Comparison of ENCODE assay signal across 20 cellular contexts in genomic region chr2:160225722-160226121, GRCh38. TPM values are rescaled to one million over a fixed set of nuclear protein-coding genes. Genes with fewer than 3 reads are reported as not detected.
A peak's percentile ranks its signal among the peaks of the same experiment; 100 is the strongest.
DNase-seq lines count a peak whose midpoint lies in the region; ATAC-seq and TF ChIP-seq lines count a peak whose summit lies in the region.
"Had no signal": no experiment of that assay in that cellular context is flagged by ENCODE, and none has a peak within 500 bp of the region (broad histone marks: within the 10 kb centered on the region; RNA-seq: fewer than 3 reads in every experiment).

No MANE protein-coding gene starts in this region.

- intact Hi-C loops in Panc1 (cut with micrococcal nuclease; ENCODE audit: unreplicated experiment), result no loop called here
- intact Hi-C loops in activated CD4-positive, alpha-beta memory T cell treated with anti-CD3 and anti-CD28 coated beads for 36 hours (cut with micrococcal nuclease), result loop anchor here (2.0 to 10.0 kb wide), 2 partner anchors 181 to 769 kb away; no protein-coding TSS in a partner anchor

- H3K27me3 ChIP-seq in Panc1 (ENCODE audit: control insufficient read depth, insufficient read depth, low read length), result no peaks in the 10 kb centered on the region
- no peaks in the 10 kb centered on the region for H3K27me3 ChIP-seq in esophagus (ENCODE audit: control insufficient read depth in 1 of 2, insufficient read depth in 2 of 2, low read length in 2 of 2)
- no peaks in the 10 kb centered on the region for H3K27me3 ChIP-seq in trophoblast cell (ENCODE audit: insufficient read depth, low read length)
- no peaks in the 10 kb centered on the region for H3K27me3 ChIP-seq in Peyer's patch
- H3K27me3 ChIP-seq: cardiac muscle cell, ovary had no signal

- peak overlapping the region; percentile 92 for H3K14ac ChIP-seq in trophoblast cell (ENCODE audit: low read length)

- no peaks in the 10 kb centered on the region for H3K9me3 Mint-ChIP-seq in activated T-cell treated with anti-CD3 and anti-CD28 coated beads, Interleukin-2, amount 50 U/mL, for 72 hours
- no peaks in the 10 kb centered on the region for H3K9me3 Mint-ChIP-seq in activated CD4-positive, alpha-beta memory T cell treated with anti-CD3 and anti-CD28 coated beads for 36 hours
- H3K9me3 Mint-ChIP-seq: HFFc6; immature natural killer cell; T-helper 1 cell treated with Interleukin-12 subunit alpha and Interleukin-12 subunit beta and Interleukin-4 antibody, amounts not matched to agents 30 μg/mL and 1 μg/mL, for 36 hours had no signal

- WGBS in esophagus, 2 donors, result 52 to 53% methylated on average over 4 of the region's 4 CpGs
- no CpG with 5 or more reads among the region's 4 CpGs for WGBS in trophoblast cell (ENCODE audit: extremely low coverage, insufficient coverage, insufficient read length)

- no peak for ATAC-seq in Panc1
- no peak for ATAC-seq in activated T-cell treated with anti-CD3 and anti-CD28 coated beads, Interleukin-2, amount 50 U/mL, for 72 hours (replicated peaks in 1 of 2)
- ATAC-seq: K562 had no signal

- peak; percentile 82 for DNase-seq in COLO829 (ENCODE audit: low spot score)
- no peak for DNase-seq in Panc1 (ENCODE audit: low read depth, low spot score)
- DNase-seq in trophoblast cell, result no peak
- no peak for DNase-seq in activated T-cell treated with anti-CD3 and anti-CD28 coated beads, Interleukin-2, amount 50 U/mL, for 72 hours
- no peak for DNase-seq in Peyer's patch
- DNase-seq in activated CD4-positive, alpha-beta memory T cell treated with anti-CD3 and anti-CD28 coated beads for 36 hours, result no peak
- no peak for DNase-seq in DMS153 treated with DMSO at 0.1 percent for 48 hours (lab: John Stamatoyannopoulos, UW; ENCODE audit: unreplicated experiment)
- DNase-seq: activated naive CD4-positive, alpha-beta T cell treated with anti-CD3 and anti-CD28 coated beads, Interleukin-2, amount 50 U/mL, for 16 hours; HFFc6; immature natural killer cell; NCI-H1417 treated with DMSO at 0.1 percent for 48 hours; NCI-H510A treated with DMSO at 0.1 percent for 48 hours; ovary; stimulated activated CD4-positive, alpha-beta T cell treated with anti-CD3 and anti-CD28 coated beads, Interleukin-1b, Interleukin-23, amount 100 ng/mL, for 48 hours had no signal

- no TSS peak for BruUV-seq in Panc1 (replicated peaks; lab: Mats Ljungman, UMichigan)

- in situ Hi-C loops in Panc1 (cut with HindIII; ENCODE audit: low pct_unique_long_range_greater_than_20kb, low sequenced_read_pairs), result no loop called here

- peaks cover 34% of the 10 kb centered on the region for H3K27me3 Mint-ChIP-seq in activated T-cell treated with anti-CD3 and anti-CD28 coated beads, Interleukin-2, amount 50 U/mL, for 72 hours (ENCODE audit: low read depth)
- peaks cover 16% of the 10 kb centered on the region for H3K27me3 Mint-ChIP-seq in activated CD4-positive, alpha-beta memory T cell treated with anti-CD3 and anti-CD28 coated beads for 36 hours

- peaks cover 89% of the 10 kb centered on the region for H3K4me1 ChIP-seq in Panc1 (ENCODE audit: control insufficient read depth, insufficient read depth, low read length)
- peaks cover 6 to 25% of the 10 kb centered on the region in 2 donors for H3K4me1 ChIP-seq in esophagus (ENCODE audit: control insufficient read depth in 2 of 2, insufficient read depth in 2 of 2, low read length in 1 of 2)
- peaks cover 47 to 56% of the 10 kb centered on the region in 2 experiments for H3K4me1 ChIP-seq in trophoblast cell (ENCODE audit: control insufficient read depth in 1 of 2, insufficient read depth in 2 of 2, low read length in 2 of 2)
- peaks cover 0 to 35% (median 6%) of the 10 kb centered on the region in 4 donors for H3K4me1 ChIP-seq in Peyer's patch

- peak overlapping the region; percentile 99 for H4K91ac ChIP-seq in trophoblast cell (ENCODE audit: low read depth, low read length)

- peak overlapping the region; percentile 89 for H4K8ac ChIP-seq in trophoblast cell (ENCODE audit: low read depth, low read length)

- peak overlapping the region; percentile 93 for H3K4ac ChIP-seq in trophoblast cell (ENCODE audit: low read depth, low read length)

- H3K4me3 ChIP-seq in Panc1 (ENCODE audit: low read depth in 2 of 2, low read length in 2 of 2), result no peak overlapping the region
- no peak overlapping the region for H3K4me3 ChIP-seq in esophagus (ENCODE audit: low read depth in 1 of 2, low read length in 2 of 2)
- no peak overlapping the region for H3K4me3 ChIP-seq in trophoblast cell (ENCODE audit: low read depth, low read length)
- H3K4me3 ChIP-seq in Peyer's patch, result no peak overlapping the region
- H3K4me3 ChIP-seq: cardiac muscle cell, K562, ovary, thoracic aorta had no signal

- H3K9me3 ChIP-seq in Panc1 (ENCODE audit: control insufficient read depth, insufficient read depth, low read depth, low read length), result no peaks in the 10 kb centered on the region
- H3K9me3 ChIP-seq in esophagus (ENCODE audit: control insufficient read depth in 2 of 2, insufficient read depth in 1 of 2, low read depth in 1 of 2, low read length in 1 of 2), result no peaks in the 10 kb centered on the region
- H3K9me3 ChIP-seq in trophoblast cell (ENCODE audit: insufficient read depth, low read depth, low read length), result no peaks in the 10 kb centered on the region
- no peaks in the 10 kb centered on the region for H3K9me3 ChIP-seq in Peyer's patch
- H3K9me3 ChIP-seq: ovary, thoracic aorta had no signal

- no peak overlapping the region for H3K4me3 Mint-ChIP-seq in activated T-cell treated with anti-CD3 and anti-CD28 coated beads, Interleukin-2, amount 50 U/mL, for 72 hours
- no peak overlapping the region for H3K4me3 Mint-ChIP-seq in activated CD4-positive, alpha-beta memory T cell treated with anti-CD3 and anti-CD28 coated beads for 36 hours
- H3K4me3 Mint-ChIP-seq: HFFc6; immature natural killer cell; T-helper 1 cell treated with Interleukin-12 subunit alpha and Interleukin-12 subunit beta and Interleukin-4 antibody, amounts not matched to agents 30 μg/mL and 1 μg/mL, for 36 hours had no signal

- CTCF ChIA-PET in Panc1 (lab: Charles Lee), result no interaction called here
- CTCF ChIA-PET in activated CD4-positive, alpha-beta memory T cell treated with anti-CD3 and anti-CD28 coated beads for 36 hours (lab: Charles Lee), result interaction anchor here (0.7 to 1.8 kb wide), 6 partner anchors 26 to 180 kb away, joined by 3 to 6 read pairs (median 4); no protein-coding TSS in a partner anchor

- H3K79me1 ChIP-seq in trophoblast cell (ENCODE audit: low read length), result peaks cover 74% of the 10 kb centered on the region

- H3K9ac ChIP-seq in trophoblast cell (ENCODE audit: low read length), result no peak overlapping the region

- peak overlapping the region; percentile 89 for H3K18ac ChIP-seq in trophoblast cell (ENCODE audit: low read length)

- H2AFZ ChIP-seq in trophoblast cell (ENCODE audit: insufficient read depth, low read length, poor library complexity), result peak overlapping the region; percentile 48

- POLR2A ChIA-PET in Panc1 (lab: Charles Lee), result interaction anchor here (0.5 to 0.6 kb wide), 2 partner anchors 18 to 45 kb away, joined by 3 read pairs; no protein-coding TSS in a partner anchor
- POLR2A ChIA-PET in activated CD4-positive, alpha-beta memory T cell treated with anti-CD3 and anti-CD28 coated beads for 36 hours (lab: Charles Lee), result interaction anchor here (0.8 kb wide), 1 partner anchor 95 kb away, joined by 3 read pairs; no protein-coding TSS in a partner anchor

- peaks cover 23% of the 10 kb centered on the region for H3K79me2 ChIP-seq in trophoblast cell (ENCODE audit: control insufficient read depth, insufficient read depth, low read length, poor library complexity)

- H2BK5ac ChIP-seq in trophoblast cell (ENCODE audit: low read depth, low read length, poor library complexity), result peak overlapping the region; percentile 99

- no peak for TF ChIP-seq POLR2A in Peyer's patch (IDR thresholded peaks at IDR 0.05)

- H4K12ac ChIP-seq in trophoblast cell (ENCODE audit: low read depth, low read length), result peak overlapping the region; percentile 28

- H3K27ac ChIP-seq in Panc1 (ENCODE audit: low read length) (peak overlapping the region; percentile 83), esophagus (ENCODE audit: low read depth in 2 of 2, low read length in 1 of 2) (peak overlapping the region; percentile 76 to 89), trophoblast cell (ENCODE audit: low read depth, low read length) (peak overlapping the region; percentile 95), Peyer's patch (no peak overlapping the region)
- H3K27ac ChIP-seq: cardiac muscle cell, ovary, thoracic aorta had no signal

- no peaks in the 10 kb centered on the region for H3K36me3 Mint-ChIP-seq in activated T-cell treated with anti-CD3 and anti-CD28 coated beads, Interleukin-2, amount 50 U/mL, for 72 hours (ENCODE audit: insufficient read depth in 2 of 2)
- no peaks in the 10 kb centered on the region for H3K36me3 Mint-ChIP-seq in activated CD4-positive, alpha-beta memory T cell treated with anti-CD3 and anti-CD28 coated beads for 36 hours
- H3K36me3 Mint-ChIP-seq: immature natural killer cell had no signal

- H3K23ac ChIP-seq in trophoblast cell (ENCODE audit: low read length), result no peak overlapping the region

- peak overlapping the region; percentile 91 for H2AK5ac ChIP-seq in trophoblast cell (ENCODE audit: low read length)

- peak overlapping the region; percentile 96 for H2BK120ac ChIP-seq in trophoblast cell (ENCODE audit: insufficient read depth, low read length, poor library complexity)

- peaks cover 60% of the 10 kb centered on the region for H3K4me1 Mint-ChIP-seq in activated T-cell treated with anti-CD3 and anti-CD28 coated beads, Interleukin-2, amount 50 U/mL, for 72 hours (ENCODE audit: low read depth)
- H3K4me1 Mint-ChIP-seq in activated CD4-positive, alpha-beta memory T cell treated with anti-CD3 and anti-CD28 coated beads for 36 hours (ENCODE audit: low read depth), result peaks cover 48% of the 10 kb centered on the region
- H3K4me1 Mint-ChIP-seq: immature natural killer cell had no signal

- peak overlapping the region; percentile 99 for H2BK12ac ChIP-seq in trophoblast cell (ENCODE audit: low read length)

- TF ChIP-seq CTCF in Panc1 (IDR thresholded peaks at IDR 0.05) (no peak), Peyer's patch (IDR thresholded peaks at IDR 0.05) (no peak)

- H3K27ac Mint-ChIP-seq in activated T-cell treated with anti-CD3 and anti-CD28 coated beads, Interleukin-2, amount 50 U/mL, for 72 hours, result no peak overlapping the region
- H3K27ac Mint-ChIP-seq in activated CD4-positive, alpha-beta memory T cell treated with anti-CD3 and anti-CD28 coated beads for 36 hours, result no peak overlapping the region
- H3K27ac Mint-ChIP-seq: immature natural killer cell; T-helper 1 cell treated with Interleukin-12 subunit alpha and Interleukin-12 subunit beta and Interleukin-4 antibody, amounts not matched to agents 30 μg/mL and 1 μg/mL, for 36 hours had no signal

- H3K36me3 ChIP-seq in Panc1 (ENCODE audit: control insufficient read depth, insufficient read depth, low read length) (no peaks in the 10 kb centered on the region), esophagus (ENCODE audit: control insufficient read depth in 2 of 2, insufficient read depth in 2 of 2, low read length in 1 of 2) (no peaks in the 10 kb centered on the region), trophoblast cell (ENCODE audit: control insufficient read depth in 1 of 2, insufficient read depth in 2 of 2, low read length in 2 of 2) (no peaks in the 10 kb centered on the region), Peyer's patch (no peaks in the 10 kb centered on the region)
- H3K36me3 ChIP-seq: cardiac muscle cell, ovary, thoracic aorta had no signal

- H3K4me2 ChIP-seq in trophoblast cell (ENCODE audit: low read length), result no peak overlapping the region

RNA-seq across cellular contexts. Expression of gene ITGB6, which starts 25.6 kb away (rescaled TPM):
- total RNA-seq in Panc1 (2021; ENCODE audit: unreplicated experiment), result 0.08 TPM
- not detected for polyA plus RNA-seq in Panc1 (2012; ENCODE audit: insufficient read length)
- polyA plus RNA-seq in esophagus, result 10 to 100 TPM in 1 of 2 donors, 1 to 10 TPM in 1; 9.1 to 10.6 TPM
- 100 and 101 TPM in 2 replicates for polyA plus RNA-seq in trophoblast cell (2013)
- total RNA-seq in activated T-cell treated with anti-CD3 and anti-CD28 coated beads, Interleukin-2, amount 50 U/mL, for 72 hours, result not detected
- total RNA-seq in Peyer's patch, result 10 to 100 TPM in 3 of 4 donors, 1 to 10 TPM in 1; 9.9 to 21.5 (median 15.3) TPM
- not detected for total RNA-seq in activated CD4-positive, alpha-beta memory T cell treated with anti-CD3 and anti-CD28 coated beads for 36 hours
- total RNA-seq: mesenteric fat pad had no signal
- polyA plus RNA-seq: immature natural killer cell, K562, ovary had no signal

Comparison
In these comparisons a context has a peak if more than half of its experiments do, and no peak if none do; other contexts are left out.
1. H3K27ac ChIP-seq: peak in Panc1 (single experiment), esophagus (2 of 2) and trophoblast cell (single experiment); none in Peyer's patch (0 of 4).
2. RNA of gene ITGB6, which starts 25.6 kb away (total RNA-seq): 9.9 to 21.5 TPM in Peyer's patch; 0.08 TPM in Panc1 (single experiment), not detected in activated T-cell treated with anti-CD3 and anti-CD28 coated beads, Interleukin-2, amount 50 U/mL, for 72 hours and not detected in activated CD4-positive, alpha-beta memory T cell treated with anti-CD3 and anti-CD28 coated beads for 36 hours; every median in the first group is over 10 times any median in the second.